ENCODE assay signal across 9 cellular contexts in the genomic region with DNA sequence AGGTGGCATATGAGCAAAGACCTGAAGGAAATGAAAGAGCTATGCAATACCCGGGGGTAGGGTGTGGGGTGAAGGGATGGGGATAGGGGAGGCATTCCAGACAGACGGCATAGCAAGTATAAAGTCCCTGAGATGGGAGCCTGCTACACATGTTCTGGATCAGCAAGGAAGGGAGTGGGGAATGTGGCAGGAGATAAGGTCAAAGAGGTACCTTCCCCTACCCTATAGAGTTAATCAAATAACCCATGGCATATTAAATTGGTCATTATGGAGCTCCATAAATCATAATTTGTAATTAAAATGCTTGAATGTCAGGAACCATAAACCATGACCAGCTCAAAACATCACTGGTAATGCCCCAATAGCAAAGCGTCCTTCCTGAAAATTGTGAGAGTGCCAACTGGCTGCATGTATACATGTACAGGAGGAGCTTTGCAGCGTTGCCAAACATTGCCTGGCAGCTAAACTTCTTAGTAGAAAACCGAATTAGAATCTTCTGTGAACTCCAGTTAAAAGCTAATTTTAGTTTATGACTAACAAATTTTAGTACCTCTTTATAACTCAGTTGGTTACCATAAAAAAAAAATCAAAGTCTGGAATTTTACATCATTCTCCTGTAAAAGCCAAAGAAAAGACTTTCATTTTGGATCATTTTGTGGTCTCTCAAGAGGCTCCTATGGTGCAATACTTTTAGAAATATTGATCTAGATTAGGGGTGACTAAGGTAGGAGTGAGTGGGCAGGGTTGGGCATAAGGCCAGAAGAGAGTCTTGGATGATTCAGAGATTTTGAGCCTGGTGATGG.
A peak's percentile ranks its signal among the peaks of the same experiment; 100 is the strongest.
DNase-seq lines count a peak whose midpoint lies in the region; FAIRE-seq and TF ChIP-seq lines count a peak whose summit lies in the region.
"Had no signal": no experiment of that assay in that cellular context is flagged by ENCODE, and none has a peak within 500 bp of the region (broad histone marks: within the 10 kb centered on the region; RNA-seq: fewer than 3 reads in every experiment).

No MANE protein-coding gene starts in this region.

- DNase-seq in H54 (ENCODE audit: insufficient read length, low spot score) (peak; percentile 33), NOMO-1 treated with dmso at 0.1 percent for 144 hours (lab: John Stamatoyannopoulos, UW; ENCODE audit: unreplicated experiment) (peak; percentile 35), dedifferentiated amniotic fluid mesenchymal stem cell (ENCODE audit: extremely low spot score) (peak; percentile 37), NCI-H2029 treated with DMSO at 0.1 percent for 48 hours (lab: John Stamatoyannopoulos, UW) (no peak), iPS-NIHi7 (ENCODE audit: extremely low spot score) (no peak), SKM-1 treated with dmso at 0.1 percent for 144 hours (lab: John Stamatoyannopoulos, UW; ENCODE audit: unreplicated experiment) (no peak)
- DNase-seq in stimulated activated CD4-positive, alpha-beta T cell treated with anti-CD3 and anti-CD28 coated beads, Interleukin-4, amount 100 ng/mL, for 48 hours (ENCODE audit: low read depth in 2 of 2) = peak; percentile 69 to 74
- DNase-seq: transverse colon had no signal

- FAIRE-seq in H54 (lab: Jason Lieb, UNC) = no peak
- FAIRE-seq: HTR-8/SVneo had no signal

- no peak for TF ChIP-seq POLR2A in H54 (IDR thresholded peaks at IDR 0.05; ENCODE audit: low read depth, low read length)

Comparison
In these comparisons a context has a peak if more than half of its experiments do, and no peak if none do; other contexts are left out.
1. DNase-seq: peak in H54 (single experiment), NOMO-1 treated with dmso at 0.1 percent for 144 hours (single experiment), dedifferentiated amniotic fluid mesenchymal stem cell (single experiment) and stimulated activated CD4-positive, alpha-beta T cell treated with anti-CD3 and anti-CD28 coated beads, Interleukin-4, amount 100 ng/mL, for 48 hours (2 of 2); none in NCI-H2029 treated with DMSO at 0.1 percent for 48 hours (single experiment), iPS-NIHi7 (single experiment) and SKM-1 treated with dmso at 0.1 percent for 144 hours (single experiment).